Comparison of ENCODE assay signal across 8 cellular contexts in the genomic region with DNA sequence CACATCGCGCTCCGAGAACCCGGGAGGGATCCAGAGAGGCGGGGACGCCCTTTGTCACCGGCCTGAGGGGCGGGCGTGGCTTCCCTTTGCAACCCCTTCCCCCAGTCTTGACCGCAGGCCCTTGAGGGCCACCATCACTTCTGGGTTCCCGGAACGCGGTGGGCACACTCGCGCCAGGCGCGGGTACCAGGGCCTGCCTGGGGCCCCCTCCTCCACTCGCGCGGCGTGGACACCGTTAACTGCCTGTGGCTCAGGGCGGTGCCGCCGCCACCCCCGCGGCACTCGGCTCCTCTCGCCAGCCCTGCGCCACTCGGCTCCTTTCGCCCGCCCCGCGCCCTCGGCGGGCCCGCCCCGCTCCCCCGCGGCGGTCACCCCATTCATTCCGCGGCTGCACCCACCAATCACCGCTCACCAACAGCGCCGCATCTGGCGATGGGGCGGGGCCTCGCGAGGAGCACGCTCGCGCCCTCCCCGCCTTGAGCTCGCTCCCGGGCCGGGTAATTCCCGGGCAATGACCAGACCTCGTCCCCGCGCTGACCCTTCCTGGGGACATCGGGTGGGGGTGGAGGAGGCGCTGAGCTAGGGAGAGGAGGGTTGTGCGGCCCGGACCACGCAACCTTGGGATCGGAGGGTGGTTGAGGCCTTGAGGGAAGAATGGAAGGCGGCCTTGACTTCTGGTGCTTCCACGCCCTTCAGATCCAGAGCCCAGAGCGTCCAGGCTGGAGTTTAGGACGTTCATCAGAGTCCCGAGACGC. TPM values are rescaled to one million over a fixed set of nuclear protein-coding genes. Genes with fewer than 3 reads are reported as not detected.
A peak's percentile ranks its signal among the peaks of the same experiment; 100 is the strongest.
DNase-seq lines count a peak whose midpoint lies in the region; TF ChIP-seq lines count a peak whose summit lies in the region.

No MANE protein-coding gene starts in this region.

- no peaks in the 10 kb centered on the region for H3K36me3 ChIP-seq in HEK293 (ENCODE audit: control insufficient read depth in 2 of 2, insufficient read depth in 1 of 2, low read length in 2 of 2)

- no peaks in the 10 kb centered on the region for H3K9me3 Mint-ChIP-seq in activated naive CD4-positive, alpha-beta T cell treated with anti-CD3 and anti-CD28 coated beads, Interleukin-2, amount 50 U/mL, for 24 hours

- peak overlapping the region; percentile 91 for H3K4me3 Mint-ChIP-seq in activated naive CD4-positive, alpha-beta T cell treated with anti-CD3 and anti-CD28 coated beads, Interleukin-2, amount 50 U/mL, for 24 hours

- no peaks in the 10 kb centered on the region for H3K36me3 Mint-ChIP-seq in activated naive CD4-positive, alpha-beta T cell treated with anti-CD3 and anti-CD28 coated beads, Interleukin-2, amount 50 U/mL, for 24 hours

- peak overlapping the region; percentile 99 for H3K27ac Mint-ChIP-seq in activated naive CD4-positive, alpha-beta T cell treated with anti-CD3 and anti-CD28 coated beads, Interleukin-2, amount 50 U/mL, for 24 hours

- no peak for TF ChIP-seq CTCF in HEK293 (tag by site-specific recombination; IDR thresholded peaks at IDR 0.05)

- peak; percentile 85 for DNase-seq in GM04503 (ENCODE audit: low read depth)
- peak; percentile 87 for DNase-seq in MV-4-11 (lab: John Stamatoyannopoulos, UW)
- peak; percentile 98 for DNase-seq in SK-N-DZ (ENCODE audit: low spot score)
- peak; percentile 97 for DNase-seq in germinal center (ENCODE audit: low spot score)
- DNase-seq in nucleus accumbens (lab: John Stamatoyannopoulos, UW), result peak; percentile 71 to 99 (median 96)
- peak; percentile 96 for DNase-seq in superior temporal gyrus (ENCODE audit: extremely low spot score)

- peaks cover 23% of the 10 kb centered on the region for H3K4me1 ChIP-seq in HEK293 (ENCODE audit: control insufficient read depth, insufficient read depth, low read length)

- peak overlapping the region; percentile 58 for H3K4me3 ChIP-seq in HEK293 (ENCODE audit: low read depth, low read length)

- H3K27me3 Mint-ChIP-seq in activated naive CD4-positive, alpha-beta T cell treated with anti-CD3 and anti-CD28 coated beads, Interleukin-2, amount 50 U/mL, for 24 hours, result no peaks in the 10 kb centered on the region

- no peaks in the 10 kb centered on the region for H3K9me3 ChIP-seq in HEK293 (ENCODE audit: control insufficient read depth, insufficient read depth, low read depth, low read length)

- CTCF ChIA-PET in HEK293 (lab: Yijun Ruan, JAX), result interaction anchor here (0.6 to 1.0 kb wide), 4 partner anchors 19 to 187 kb away, joined by 3 to 5 read pairs (median 4); no protein-coding TSS in a partner anchor

- peaks cover 45% of the 10 kb centered on the region for H3K4me1 Mint-ChIP-seq in activated naive CD4-positive, alpha-beta T cell treated with anti-CD3 and anti-CD28 coated beads, Interleukin-2, amount 50 U/mL, for 24 hours

- H3K27ac ChIP-seq in HEK293 (ENCODE audit: extremely low read depth, low read depth, low read length), result peak overlapping the region; percentile 92

- POLR2A ChIA-PET in HEK293 (lab: Yijun Ruan, JAX), result interaction anchor here (0.6 to 1.6 kb wide), 11 partner anchors 11 to 436 kb away, joined by 3 to 30 read pairs (median 5); a partner anchor contains a TSS

TF ChIP-seq in HEK293, 187 proteins besides CTCF, POLR2A, EP300 and RAD21 (continues in another document):
- TF ChIP-seq, protein P1, sequence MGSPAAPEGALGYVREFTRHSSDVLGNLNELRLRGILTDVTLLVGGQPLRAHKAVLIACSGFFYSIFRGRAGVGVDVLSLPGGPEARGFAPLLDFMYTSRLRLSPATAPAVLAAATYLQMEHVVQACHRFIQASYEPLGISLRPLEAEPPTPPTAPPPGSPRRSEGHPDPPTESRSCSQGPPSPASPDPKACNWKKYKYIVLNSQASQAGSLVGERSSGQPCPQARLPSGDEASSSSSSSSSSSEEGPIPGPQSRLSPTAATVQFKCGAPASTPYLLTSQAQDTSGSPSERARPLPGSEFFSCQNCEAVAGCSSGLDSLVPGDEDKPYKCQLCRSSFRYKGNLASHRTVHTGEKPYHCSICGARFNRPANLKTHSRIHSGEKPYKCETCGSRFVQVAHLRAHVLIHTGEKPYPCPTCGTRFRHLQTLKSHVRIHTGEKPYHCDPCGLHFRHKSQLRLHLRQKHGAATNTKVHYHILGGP (tag by site-specific recombination; IDR thresholded peaks at IDR 0.05), result no peak
- TF ChIP-seq, protein P2, sequence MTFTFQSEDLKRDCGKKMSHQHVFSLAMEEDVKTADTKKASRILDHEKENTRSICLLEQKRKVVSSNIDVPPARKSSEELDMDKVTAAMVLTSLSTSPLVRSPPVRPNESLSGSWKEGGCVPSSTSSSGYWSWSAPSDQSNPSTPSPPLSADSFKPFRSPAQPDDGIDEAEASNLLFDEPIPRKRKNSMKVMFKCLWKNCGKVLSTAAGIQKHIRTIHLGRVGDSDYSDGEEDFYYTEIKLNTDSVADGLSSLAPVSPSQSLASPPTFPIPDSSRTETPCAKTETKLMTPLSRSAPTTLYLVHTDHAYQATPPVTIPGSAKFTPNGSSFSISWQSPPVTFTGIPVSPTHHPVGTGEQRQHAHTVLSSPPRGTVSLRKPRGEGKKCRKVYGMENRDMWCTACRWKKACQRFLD (tag by site-specific recombination; IDR thresholded peaks at IDR 0.05), result no peak
- TF ChIP-seq KLF8 (tag by site-specific recombination; IDR thresholded peaks at IDR 0.05), result peak; percentile 43; the same call in 1 of the 2 replicates
- TF ChIP-seq TRIM28 (IDR thresholded peaks at IDR 0.05; ENCODE audit: borderline replicate concordance, low read length), result no peak
- no peak for TF ChIP-seq ZNF76 (tag by site-specific recombination; IDR thresholded peaks at IDR 0.05; ENCODE audit: borderline replicate concordance, low read depth)
- TF ChIP-seq, protein P3, sequence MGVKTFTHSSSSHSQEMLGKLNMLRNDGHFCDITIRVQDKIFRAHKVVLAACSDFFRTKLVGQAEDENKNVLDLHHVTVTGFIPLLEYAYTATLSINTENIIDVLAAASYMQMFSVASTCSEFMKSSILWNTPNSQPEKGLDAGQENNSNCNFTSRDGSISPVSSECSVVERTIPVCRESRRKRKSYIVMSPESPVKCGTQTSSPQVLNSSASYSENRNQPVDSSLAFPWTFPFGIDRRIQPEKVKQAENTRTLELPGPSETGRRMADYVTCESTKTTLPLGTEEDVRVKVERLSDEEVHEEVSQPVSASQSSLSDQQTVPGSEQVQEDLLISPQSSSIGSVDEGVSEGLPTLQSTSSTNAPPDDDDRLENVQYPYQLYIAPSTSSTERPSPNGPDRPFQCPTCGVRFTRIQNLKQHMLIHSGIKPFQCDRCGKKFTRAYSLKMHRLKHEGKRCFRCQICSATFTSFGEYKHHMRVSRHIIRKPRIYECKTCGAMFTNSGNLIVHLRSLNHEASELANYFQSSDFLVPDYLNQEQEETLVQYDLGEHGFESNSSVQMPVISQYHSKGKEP (tag by site-specific recombination; IDR thresholded peaks at IDR 0.05), result no peak; the same call in 1 of the 2 replicates
- TF ChIP-seq, protein P4, sequence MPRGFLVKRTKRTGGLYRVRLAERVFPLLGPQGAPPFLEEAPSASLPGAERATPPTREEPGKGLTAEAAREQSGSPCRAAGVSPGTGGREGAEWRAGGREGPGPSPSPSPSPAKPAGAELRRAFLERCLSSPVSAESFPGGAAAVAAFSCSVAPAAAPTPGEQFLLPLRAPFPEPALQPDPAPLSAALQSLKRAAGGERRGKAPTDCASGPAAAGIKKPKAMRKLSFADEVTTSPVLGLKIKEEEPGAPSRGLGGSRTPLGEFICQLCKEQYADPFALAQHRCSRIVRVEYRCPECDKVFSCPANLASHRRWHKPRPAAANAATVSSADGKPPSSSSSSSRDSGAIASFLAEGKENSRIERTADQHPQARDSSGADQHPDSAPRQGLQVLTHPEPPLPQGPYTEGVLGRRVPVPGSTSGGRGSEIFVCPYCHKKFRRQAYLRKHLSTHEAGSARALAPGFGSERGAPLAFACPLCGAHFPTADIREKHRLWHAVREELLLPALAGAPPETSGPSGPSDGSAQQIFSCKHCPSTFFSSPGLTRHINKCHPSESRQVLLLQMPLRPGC (tag by site-specific recombination; IDR thresholded peaks at IDR 0.05), result no peak
- TF ChIP-seq, protein P5, sequence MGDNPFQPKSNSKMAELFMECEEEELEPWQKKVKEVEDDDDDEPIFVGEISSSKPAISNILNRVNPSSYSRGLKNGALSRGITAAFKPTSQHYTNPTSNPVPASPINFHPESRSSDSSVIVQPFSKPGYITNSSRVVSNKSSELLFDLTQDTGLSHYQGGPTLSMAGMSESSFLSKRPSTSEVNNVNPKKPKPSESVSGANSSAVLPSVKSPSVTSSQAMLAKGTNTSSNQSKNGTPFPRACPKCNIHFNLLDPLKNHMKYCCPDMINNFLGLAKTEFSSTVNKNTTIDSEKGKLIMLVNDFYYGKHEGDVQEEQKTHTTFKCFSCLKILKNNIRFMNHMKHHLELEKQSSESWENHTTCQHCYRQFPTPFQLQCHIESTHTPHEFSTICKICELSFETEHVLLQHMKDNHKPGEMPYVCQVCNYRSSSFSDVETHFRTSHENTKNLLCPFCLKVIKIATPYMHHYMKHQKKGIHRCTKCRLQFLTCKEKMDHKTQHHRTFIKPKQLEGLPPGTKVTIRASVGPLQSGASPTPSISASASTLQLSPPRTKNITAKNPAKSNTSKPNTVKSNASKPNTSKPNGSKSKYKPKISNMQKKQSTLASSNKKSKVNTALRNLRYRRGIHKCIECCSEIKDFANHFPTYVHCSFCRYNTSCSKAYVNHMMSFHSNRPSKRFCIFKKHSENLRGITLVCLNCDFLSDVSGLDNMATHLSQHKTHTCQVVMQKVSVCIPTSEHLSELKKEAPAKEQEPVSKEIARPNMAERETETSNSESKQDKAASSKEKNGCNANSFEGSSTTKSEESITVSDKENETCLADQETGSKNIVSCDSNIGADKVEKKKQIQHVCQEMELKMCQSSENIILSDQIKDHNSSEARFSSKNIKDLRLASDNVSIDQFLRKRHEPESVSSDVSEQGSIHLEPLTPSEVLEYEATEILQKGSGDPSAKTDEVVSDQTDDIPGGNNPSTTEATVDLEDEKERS (tag by site-specific recombination; IDR thresholded peaks at IDR 0.05), result no peak
- peak; percentile 40; the same call in 1 of the 2 replicates for TF ChIP-seq ZNF394 (tag by site-specific recombination; IDR thresholded peaks at IDR 0.05; ENCODE audit: borderline replicate concordance)

RNA-seq across cellular contexts. Expression of a gene that starts 10.5 kb away (rescaled TPM):
- 71.9 and 82.3 TPM in 2 replicates for polyA plus RNA-seq in SK-N-DZ (2014; cell fraction: cytosol; rRNA removed)
- polyA plus RNA-seq in SK-N-DZ (2014; cell fraction: nucleus; rRNA removed), result 126 and 134 TPM in 2 replicates

Comparison
In these comparisons a context has a peak if more than half of its experiments do, and no peak if none do; other contexts are left out.
1. Peak in every context shown above with its lines: DNase-seq, H3K4me3 ChIP-seq and H3K27ac ChIP-seq.